16 cellular contexts compared by ENCODE assay signal in genomic region chr16:49563666-49564065, GRCh38.
"Had no signal": no experiment of that assay in that cellular context is flagged by ENCODE, and none has a peak within 500 bp of the region (broad histone marks: within the 10 kb centered on the region; RNA-seq: fewer than 3 reads in every experiment).

No MANE protein-coding gene starts in this region.

- H3K4me3 ChIP-seq: colonic mucosa, esophagus muscularis mucosa, right atrium auricular region, suprapubic skin had no signal

- H3K4me1 ChIP-seq: colonic mucosa, foreskin keratinocyte, suprapubic skin had no signal

- H3K4me3 Mint-ChIP-seq: activated T-helper 1 cell treated with anti-CD3 and anti-CD28 coated beads, Interleukin-12 subunit alpha, Interleukin-12 subunit beta, Interleukin-2, Interleukin-4 antibody, amounts not matched to agents 30 ng/mL and 10 ng/mL and 1 ng/mL, durations not matched to agents 14 hours and 24 hours and 36 hours; naive thymus-derived CD4-positive, alpha-beta T cell; stimulated activated naive CD8-positive, alpha-beta T cell treated with anti-CD3 and anti-CD28 coated beads, Interleukin-15, Interleukin-2, amounts not matched to agents 100 ng/mL and 50 ng/mL, for 24 hours; type B pancreatic cell had no signal

- DNase-seq: activated CD4-positive, CD25-positive, alpha-beta regulatory T cell treated with anti-CD3 and anti-CD28 coated beads, Interleukin-2, amount 50 U/mL, for 72 hours; activated naive CD4-positive, alpha-beta T cell treated with Interleukin-2 at 50 U/mL for 16 hours; central memory CD4-positive, alpha-beta T cell; colonic mucosa; foreskin keratinocyte; naive thymus-derived CD4-positive, alpha-beta T cell; small intestine; stimulated activated CD4-positive, alpha-beta T cell treated with anti-CD3 and anti-CD28 coated beads, Interleukin-4, amount 100 ng/mL, for 24 hours; T-helper 1 cell; T1000 had no signal

- H3K9me3 ChIP-seq: colonic mucosa, esophagus muscularis mucosa, right atrium auricular region, suprapubic skin had no signal

- H3K9me3 Mint-ChIP-seq: activated T-helper 1 cell treated with anti-CD3 and anti-CD28 coated beads, Interleukin-12 subunit alpha, Interleukin-12 subunit beta, Interleukin-2, Interleukin-4 antibody, amounts not matched to agents 30 ng/mL and 10 ng/mL and 1 ng/mL, durations not matched to agents 14 hours and 24 hours and 36 hours; naive thymus-derived CD4-positive, alpha-beta T cell; stimulated activated naive CD8-positive, alpha-beta T cell treated with anti-CD3 and anti-CD28 coated beads, Interleukin-15, Interleukin-2, amounts not matched to agents 100 ng/mL and 50 ng/mL, for 24 hours had no signal

- H3K27me3 Mint-ChIP-seq: stimulated activated naive CD8-positive, alpha-beta T cell treated with anti-CD3 and anti-CD28 coated beads, Interleukin-15, Interleukin-2, amounts not matched to agents 100 ng/mL and 50 ng/mL, for 24 hours; type B pancreatic cell had no signal

- H3K27ac Mint-ChIP-seq: activated T-helper 1 cell treated with anti-CD3 and anti-CD28 coated beads, Interleukin-12 subunit alpha, Interleukin-12 subunit beta, Interleukin-2, Interleukin-4 antibody, amounts not matched to agents 30 ng/mL and 10 ng/mL and 1 ng/mL, durations not matched to agents 14 hours and 24 hours and 36 hours; stimulated activated naive CD8-positive, alpha-beta T cell treated with anti-CD3 and anti-CD28 coated beads, Interleukin-15, Interleukin-2, amounts not matched to agents 100 ng/mL and 50 ng/mL, for 24 hours; type B pancreatic cell had no signal

- H3K36me3 ChIP-seq: colonic mucosa, esophagus muscularis mucosa, right atrium auricular region, suprapubic skin had no signal

- H3K27ac ChIP-seq: colonic mucosa, esophagus muscularis mucosa, foreskin keratinocyte, right atrium auricular region, suprapubic skin had no signal

- H3K36me3 Mint-ChIP-seq: naive thymus-derived CD4-positive, alpha-beta T cell had no signal

- H3K4me1 Mint-ChIP-seq: naive thymus-derived CD4-positive, alpha-beta T cell had no signal

- H3K27me3 ChIP-seq: colonic mucosa, esophagus muscularis mucosa, foreskin keratinocyte, right atrium auricular region, suprapubic skin had no signal
